ENCODE assay signal across 15 cellular contexts in genomic region chr7:50226669-50227068, GRCh38.
DNase-seq lines count a peak whose midpoint lies in the region; ATAC-seq, FAIRE-seq and TF ChIP-seq lines count a peak whose summit lies in the region.
"Had no signal": no experiment of that assay in that cellular context is flagged by ENCODE, and none has a peak within 500 bp of the region (broad histone marks: within the 10 kb centered on the region; RNA-seq: fewer than 3 reads in every experiment).

No MANE protein-coding gene starts in this region.

- H3K27me3 ChIP-seq in CD4-positive, alpha-beta memory T cell (ENCODE audit: insufficient read depth, low read length), result no peaks in the 10 kb centered on the region
- H3K27me3 ChIP-seq in Loucy (ENCODE audit: insufficient read depth, low read length, poor library complexity, severe bottlenecking), result no peaks in the 10 kb centered on the region
- no peaks in the 10 kb centered on the region for H3K27me3 ChIP-seq in pancreas
- H3K27me3 ChIP-seq: sigmoid colon had no signal

- no peak for TF ChIP-seq CTCF in GM12865 (IDR thresholded peaks at IDR 0.05; ENCODE audit: insufficient read depth, low read depth, low read length, missing control alignments)
- TF ChIP-seq CTCF in Loucy (conservative IDR thresholded peaks at IDR 0.05; ENCODE audit: low read length), result no peak
- no peak for TF ChIP-seq CTCF in pancreas (IDR thresholded peaks at IDR 0.05)

- no peaks in the 10 kb centered on the region for H4K20me1 ChIP-seq in Loucy (ENCODE audit: insufficient read depth, low read length, poor library complexity, severe bottlenecking)

- peak overlapping the region; percentile 88 to 95 (median 92) for H3K27ac Mint-ChIP-seq in CD4-positive, alpha-beta memory T cell
- H3K27ac Mint-ChIP-seq in activated naive CD8-positive, alpha-beta T cell, result peak overlapping the region; percentile 90
- H3K27ac Mint-ChIP-seq: memory B cell had no signal

- no peaks in the 10 kb centered on the region for H3K9me2 ChIP-seq in Loucy (replicated peaks; ENCODE audit: low read depth, low read length)

- peak overlapping the region; percentile 49 for H3K27ac ChIP-seq in CD4-positive, alpha-beta memory T cell (ENCODE audit: low read depth, low read length)
- H3K27ac ChIP-seq in pancreas, result no peak overlapping the region
- H3K27ac ChIP-seq: sigmoid colon had no signal

- peak overlapping the region in 1 of 2 donors; percentile 10 for H3K4me3 ChIP-seq in CD4-positive, alpha-beta memory T cell (ENCODE audit: low read length in 2 of 2)
- H3K4me3 ChIP-seq in GM12865 (ENCODE audit: low read depth, low read length) (no peak overlapping the region), Loucy (ENCODE audit: low read length, poor library complexity, severe bottlenecking) (no peak overlapping the region), pancreas (no peak overlapping the region)
- H3K4me3 ChIP-seq: sigmoid colon had no signal

- peak overlapping the region; percentile 26 for H2AFZ ChIP-seq in Loucy (ENCODE audit: low read length)

- CTCF ChIA-PET in CD4-positive, alpha-beta memory T cell (lab: Charles Lee; ENCODE audit: partially characterized antibody), result interaction anchor here (1.6 to 5.7 kb wide), 9 partner anchors 11 to 191 kb away, joined by 5 to 47 read pairs (median 19); no protein-coding TSS in a partner anchor

- H3K36me3 Mint-ChIP-seq in CD4-positive, alpha-beta memory T cell, result peaks cover 20 to 26% of the 10 kb centered on the region in 2 donors
- H3K36me3 Mint-ChIP-seq in activated naive CD8-positive, alpha-beta T cell, result peaks cover 9% of the 10 kb centered on the region
- H3K36me3 Mint-ChIP-seq: CD14-positive monocyte had no signal

- 55 to 60% methylated on average over 3 of the region's 3 CpGs for WGBS in pancreas, 2 donors

- H3F3A ChIP-seq in Loucy (ENCODE audit: low read depth), result no peaks in the 10 kb centered on the region

- no peaks in the 10 kb centered on the region for H3K36me3 ChIP-seq in CD4-positive, alpha-beta memory T cell (ENCODE audit: insufficient read depth, low read length)
- H3K36me3 ChIP-seq in Loucy (ENCODE audit: insufficient read depth, low read length), result no peaks in the 10 kb centered on the region
- no peaks in the 10 kb centered on the region for H3K36me3 ChIP-seq in pancreas
- H3K36me3 ChIP-seq: sigmoid colon had no signal

- peak overlapping the region; percentile 79 to 97 (median 84) for H3K4me3 Mint-ChIP-seq in CD4-positive, alpha-beta memory T cell
- H3K4me3 Mint-ChIP-seq in activated naive CD8-positive, alpha-beta T cell, result peak overlapping the region; percentile 33
- H3K4me3 Mint-ChIP-seq: CD14-positive monocyte, memory B cell had no signal

- intact Hi-C loops in CD4-positive, alpha-beta memory T cell (cut with micrococcal nuclease), result loop anchor here (1.0 to 5.0 kb wide), 3 partner anchors 20 to 81 kb away; no protein-coding TSS in a partner anchor
- intact Hi-C loops in Right ventricle myocardium superior (cut with DNase I) (no loop called here), pancreas (cut with DNase I) (no loop called here)

- POLR2A ChIA-PET in CD4-positive, alpha-beta memory T cell (lab: Charles Lee; ENCODE audit: partially characterized antibody), result interaction anchor here (0.7 to 11.4 kb wide), 27 partner anchors 9 to 180 kb away, joined by 3 to 124 read pairs (median 5); partner anchors contain the start of gene IKZF1

- peaks cover 0 to 49% (median 33%) of the 10 kb centered on the region in 8 donors for H3K9me3 Mint-ChIP-seq in CD4-positive, alpha-beta memory T cell
- peaks cover 7% of the 10 kb centered on the region for H3K9me3 Mint-ChIP-seq in activated naive CD8-positive, alpha-beta T cell (ENCODE audit: low read depth)

- FAIRE-seq in pancreas (lab: Jason Lieb, UNC), result no peak

- ATAC-seq in Right ventricle myocardium superior (ENCODE audit: poor library complexity) (no peak), pancreas (no peak)

- peaks cover 38% of the 10 kb centered on the region for H3K4me1 ChIP-seq in CD4-positive, alpha-beta memory T cell (ENCODE audit: insufficient read depth, low read length)
- H3K4me1 ChIP-seq in Loucy (ENCODE audit: insufficient read depth, low read length, poor library complexity, severe bottlenecking), result peaks cover 25% of the 10 kb centered on the region
- H3K4me1 ChIP-seq in pancreas, result no peaks in the 10 kb centered on the region
- H3K4me1 ChIP-seq: sigmoid colon had no signal

- no peaks in the 10 kb centered on the region for H3K79me2 ChIP-seq in Loucy (ENCODE audit: insufficient read depth, low read length)

- peaks cover 0 to 8% of the 10 kb centered on the region in 2 donors for H3K9me3 ChIP-seq in CD4-positive, alpha-beta memory T cell (ENCODE audit: control insufficient read depth in 1 of 2, low read length in 2 of 2)
- H3K9me3 ChIP-seq in Loucy (ENCODE audit: insufficient read depth, low read depth, low read length) (peaks cover 27% of the 10 kb centered on the region), pancreas (peaks cover 0 to 6% (median 0%) of the 10 kb centered on the region in 4 donors)
- H3K9me3 ChIP-seq: sigmoid colon had no signal

- peak in 1 of 5 donors; percentile 57 for DNase-seq in CD4-positive, alpha-beta memory T cell
- DNase-seq in GM12865 (ENCODE audit: low read depth), result peak; percentile 44
- no peak for DNase-seq in Right ventricle myocardium superior
- DNase-seq in NCI-H1105 (lab: John Stamatoyannopoulos, UW), result no peak
- DNase-seq in NCI-H2029 treated with DMSO at 0.1 percent for 48 hours (lab: John Stamatoyannopoulos, UW), result no peak
- no peak for DNase-seq in pancreas
- DNase-seq: GDM1, NCI-H1048, NCI-H510A treated with DMSO at 0.1 percent for 48 hours, RPMI8226, sigmoid colon had no signal

- H3K9ac ChIP-seq in Loucy (ENCODE audit: low read depth, low read length, poor library complexity, severe bottlenecking), result no peak overlapping the region

- no peaks in the 10 kb centered on the region for H3K27me3 Mint-ChIP-seq in CD4-positive, alpha-beta memory T cell
- H3K27me3 Mint-ChIP-seq in activated naive CD8-positive, alpha-beta T cell, result no peaks in the 10 kb centered on the region
- H3K27me3 Mint-ChIP-seq: memory B cell had no signal

- H3K4me1 Mint-ChIP-seq in CD4-positive, alpha-beta memory T cell, result peaks cover 31 to 42% (median 36%) of the 10 kb centered on the region in 4 donors
- peaks cover 37% of the 10 kb centered on the region for H3K4me1 Mint-ChIP-seq in activated naive CD8-positive, alpha-beta T cell (ENCODE audit: low read depth)

- no peak overlapping the region for H3K4me2 ChIP-seq in Loucy (ENCODE audit: low read depth, low read length, poor library complexity, severe bottlenecking)
